Comparison of ENCODE assay signal across 8 cellular contexts in the genomic region with DNA sequence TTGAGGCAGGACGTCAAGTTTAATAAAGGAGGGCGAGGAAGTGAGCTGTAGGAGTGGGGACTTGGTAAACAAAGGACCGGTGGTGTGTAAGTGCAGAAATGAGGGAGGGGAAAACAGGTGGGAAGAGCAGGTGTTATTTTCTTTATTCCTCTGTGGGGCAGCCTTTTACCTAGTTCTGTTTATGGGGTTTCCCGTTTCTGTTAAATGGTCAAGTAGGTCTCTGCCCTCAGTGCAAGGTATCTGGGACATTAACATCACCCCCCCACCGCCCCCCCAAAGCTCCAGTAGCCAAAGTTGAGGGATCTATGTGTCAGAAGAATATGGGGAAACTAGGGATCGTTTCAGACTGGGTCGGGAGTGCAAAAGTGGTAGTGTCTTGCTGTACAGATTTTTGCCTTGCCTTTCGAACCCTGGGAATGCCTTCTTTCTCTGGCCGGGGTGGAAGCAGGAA. TPM values are rescaled to one million over a fixed set of nuclear protein-coding genes. Genes with fewer than 3 reads are reported as not detected.
A peak's percentile ranks its signal among the peaks of the same experiment; 100 is the strongest.
DNase-seq lines count a peak whose midpoint lies in the region; ATAC-seq and TF ChIP-seq lines count a peak whose summit lies in the region.

No MANE protein-coding gene starts in this region.

- H3K9me3 ChIP-seq in DOHH2 (ENCODE audit: control insufficient read depth, insufficient read depth, low read length), result peaks cover 6% of the 10 kb centered on the region; the same call in 1 of the 2 replicates
- no peaks in the 10 kb centered on the region for H3K9me3 ChIP-seq in mesenchymal stem cell (ENCODE audit: control insufficient read depth, low read length)

- H3K4me3 ChIP-seq in DOHH2 (ENCODE audit: low read length) (peak overlapping the region; percentile 85), astrocyte of the spinal cord (ENCODE audit: low read depth, low read length) (peak overlapping the region; percentile 57), mesenchymal stem cell (ENCODE audit: insufficient read depth in 1 of 2, low read depth in 1 of 2, low read length in 2 of 2) (peak overlapping the region; percentile 65 to 86)

- H3K9me2 ChIP-seq in DOHH2 (replicated peaks; ENCODE audit: control insufficient read depth, low read length), result no peaks in the 10 kb centered on the region

- H3K4me1 ChIP-seq in DOHH2 (ENCODE audit: control insufficient read depth, low read length), result peaks cover 58% of the 10 kb centered on the region
- peaks cover 28% of the 10 kb centered on the region for H3K4me1 ChIP-seq in mesenchymal stem cell (ENCODE audit: control insufficient read depth, insufficient read depth, low read depth, low read length)

- in situ Hi-C loops in astrocyte of the spinal cord (cut with HindIII; ENCODE audit: low sequenced_read_pairs), result no loop called here

- H3K79me1 ChIP-seq in mesenchymal stem cell (replicated peaks; ENCODE audit: low read length, poor library complexity, severe bottlenecking), result peaks cover 14% of the 10 kb centered on the region

- H4K91ac ChIP-seq in mesenchymal stem cell (ENCODE audit: low read length), result no peak overlapping the region

- peak; percentile 1 for ATAC-seq in HG03460 (IDR thresholded peaks at IDR 0.05; ENCODE audit: unreplicated experiment)
- ATAC-seq in HG03378 (IDR thresholded peaks at IDR 0.05; ENCODE audit: unreplicated experiment), result no peak

- H3K23ac ChIP-seq in mesenchymal stem cell (ENCODE audit: low read length in 2 of 2), result peak overlapping the region in 1 of 2 experiments; percentile 83

- H3K36me3 ChIP-seq in DOHH2 (ENCODE audit: control insufficient read depth, low read length) (0 out of 2 replicates have a peak, but pooled peaks cover 4% of the 10 kb centered on the region), mesenchymal stem cell (ENCODE audit: control insufficient read depth in 1 of 2, insufficient read depth in 2 of 2, low read depth in 1 of 2, low read length in 2 of 2) (no peaks in the 10 kb centered on the region)

- H3K18ac ChIP-seq in mesenchymal stem cell (ENCODE audit: low read depth in 1 of 2, low read length in 2 of 2), result peak overlapping the region in 1 of 2 experiments; percentile 98

- H2AK5ac ChIP-seq in mesenchymal stem cell (ENCODE audit: low read length, severe bottlenecking), result no peak overlapping the region

- H2BK5ac ChIP-seq in mesenchymal stem cell (ENCODE audit: low read depth, low read length, poor library complexity, severe bottlenecking), result no peak overlapping the region

- peaks cover 57% of the 10 kb centered on the region for H3K79me2 ChIP-seq in DOHH2 (ENCODE audit: control insufficient read depth, low read length)

- TF ChIP-seq CTCF in DOHH2 (IDR thresholded peaks at IDR 0.05; ENCODE audit: low read depth, low read length, poor library complexity, severe bottlenecking) (no peak), astrocyte of the spinal cord (IDR thresholded peaks at IDR 0.05; ENCODE audit: low read depth, low read length) (no peak)

- peak overlapping the region in 1 of 2 experiments; percentile 60 for H2BK12ac ChIP-seq in mesenchymal stem cell (ENCODE audit: low read length in 2 of 2)

- H2AFZ ChIP-seq in mesenchymal stem cell (ENCODE audit: low read depth, low read length), result peak overlapping the region; percentile 64

- no peaks in the 10 kb centered on the region; the same call in 1 of the 2 replicates for H3F3A ChIP-seq in DOHH2 (ENCODE audit: control insufficient read depth, insufficient read depth)

- peak overlapping the region; percentile 90 for H3K27ac ChIP-seq in DOHH2 (ENCODE audit: low read depth, low read length)
- no peak overlapping the region for H3K27ac ChIP-seq in mesenchymal stem cell (ENCODE audit: low read length, poor library complexity, severe bottlenecking)

- 6% methylated on average over 7 of the region's 9 CpGs for WGBS in mesenchymal stem cell

- H4K8ac ChIP-seq in mesenchymal stem cell (ENCODE audit: low read length), result no peak overlapping the region

- H3K27me3 ChIP-seq in DOHH2 (ENCODE audit: control insufficient read depth, low read length) (peaks cover 12% of the 10 kb centered on the region), mesenchymal stem cell (ENCODE audit: control insufficient read depth in 1 of 2, insufficient read depth in 1 of 2, low read length in 2 of 2) (no peaks in the 10 kb centered on the region)

- H3K4ac ChIP-seq in mesenchymal stem cell (ENCODE audit: low read depth in 1 of 2, low read length in 2 of 2), result peak overlapping the region; percentile 20 to 98

- H2BK15ac ChIP-seq in mesenchymal stem cell (ENCODE audit: low read depth, poor library complexity, severe bottlenecking), result no peak overlapping the region

- peak overlapping the region; percentile 56 for H2BK120ac ChIP-seq in mesenchymal stem cell (ENCODE audit: low read depth, low read length)

- DNase-seq in astrocyte of the spinal cord (ENCODE audit: low read depth, low spot score) (no peak), mesenchymal stem cell (no peak), AG20443 (ENCODE audit: low spot score) (no peak)
- DNase-seq in activated effector memory CD4-positive, alpha-beta T cell treated with Interleukin-2 at 50 U/mL for 16 hours, result no peak
- DNase-seq in activated CD8-positive, alpha-beta memory T cell treated with anti-CD3 and anti-CD28 coated beads, Interleukin-2, amount 50 U/mL, for 4 hours, result no peak

- no peak overlapping the region for H3K14ac ChIP-seq in mesenchymal stem cell (ENCODE audit: low read length in 2 of 2)

- peak overlapping the region; percentile 91 for H3K9ac ChIP-seq in mesenchymal stem cell (ENCODE audit: low read length)

- 0 out of 2 replicates have a peak, but pooled peaks cover 4% of the 10 kb centered on the region for H4K20me1 ChIP-seq in DOHH2 (ENCODE audit: control insufficient read depth, insufficient read depth, low read depth, low read length)

- H3K4me2 ChIP-seq in DOHH2 (ENCODE audit: low read length) (peak overlapping the region; percentile 91), mesenchymal stem cell (ENCODE audit: low read length, poor library complexity, severe bottlenecking) (peak overlapping the region; percentile 92)

RNA-seq across cellular contexts. Expression of a gene that starts 0.9 kb away (rescaled TPM):
- polyA plus RNA-seq in mesenchymal stem cell (2013, experiment 1 of 2), result 4.9 TPM
- 4.9 TPM for polyA plus RNA-seq in mesenchymal stem cell (2013, experiment 2 of 2)
